Comparison of ENCODE assay signal across 19 cellular contexts in genomic region chr5:163951069-163951468, GRCh38.
DNase-seq lines count a peak whose midpoint lies in the region; ATAC-seq, FAIRE-seq and TF ChIP-seq lines count a peak whose summit lies in the region.
"Had no signal": no experiment of that assay in that cellular context is flagged by ENCODE, and none has a peak within 500 bp of the region (broad histone marks: within the 10 kb centered on the region; RNA-seq: fewer than 3 reads in every experiment).

No MANE protein-coding gene starts in this region.

- H3K9me3 ChIP-seq in liver (ENCODE audit: control insufficient read depth in 4 of 4, low read length in 3 of 4) (no peaks in the 10 kb centered on the region), HepG2 (ENCODE audit: low read length) (no peaks in the 10 kb centered on the region), right lobe of liver (no peaks in the 10 kb centered on the region)
- H3K9me3 ChIP-seq: BE2C, Caco-2 had no signal

- H4K20me1 ChIP-seq in HepG2 (ENCODE audit: insufficient read depth, low read length) = no peaks in the 10 kb centered on the region

- no peak for TF ChIP-seq RAD21 in liver (IDR thresholded peaks at IDR 0.05)
- TF ChIP-seq RAD21 in HepG2 (CRISPR knock-in tag; IDR thresholded peaks at IDR 0.05) = no peak

- H3K4me1 ChIP-seq in liver (ENCODE audit: control insufficient read depth in 4 of 4, insufficient read depth in 4 of 4, low read length in 3 of 4) = peaks cover 0 to 4% (median 0%) of the 10 kb centered on the region in 4 donors
- no peaks in the 10 kb centered on the region for H3K4me1 ChIP-seq in HepG2 (ENCODE audit: insufficient read depth, low read length)
- H3K4me1 ChIP-seq in right lobe of liver = no peaks in the 10 kb centered on the region
- H3K4me1 ChIP-seq: BE2C, Caco-2 had no signal

- no peak overlapping the region for H3K4me3 ChIP-seq in liver (ENCODE audit: low read depth in 1 of 3, low read length in 3 of 3)
- H3K4me3 ChIP-seq in HepG2 (replicated peaks in 1 of 3; ENCODE audit: insufficient read depth in 1 of 3, low read depth in 2 of 3, low read length in 3 of 3) = no peak overlapping the region
- H3K4me3 ChIP-seq in fibroblast of villous mesenchyme (ENCODE audit: low read depth, low read length) = no peak overlapping the region
- no peak overlapping the region for H3K4me3 ChIP-seq in right lobe of liver

- no TSS peak for BruUV-seq in HepG2 (replicated peaks; lab: Mats Ljungman, UMichigan)

- CTCF ChIA-PET in HepG2 (lab: Yijun Ruan, JAX; ENCODE audit: low intra/inter-chr PET ratio, low total read pairs) = no interaction called here

- POLR2A ChIA-PET in HepG2 (lab: Yijun Ruan, JAX) = no interaction called here

- TF ChIP-seq CTCF in liver (IDR thresholded peaks at IDR 0.05; ENCODE audit: low read depth, low read length, missing input control) (no peak), HepG2 (CRISPR knock-in tag; IDR thresholded peaks at IDR 0.05) (no peak), fibroblast of villous mesenchyme (IDR thresholded peaks at IDR 0.05; ENCODE audit: insufficient read depth, low read depth, low read length) (no peak), right lobe of liver (IDR thresholded peaks at IDR 0.05) (no peak)

- H3K4me2 ChIP-seq in HepG2 (ENCODE audit: low read depth, low read length) = no peak overlapping the region

- in situ Hi-C loops in HepG2 (cut with HindIII; ENCODE audit: extremely low pct_ligation_motif_present, low pct_unique_long_range_greater_than_20kb) = no loop called here

- no peaks in the 10 kb centered on the region for H3K36me3 ChIP-seq in liver (ENCODE audit: control insufficient read depth in 4 of 4, insufficient read depth in 3 of 4, low read depth in 1 of 4, low read length in 3 of 4)
- no peaks in the 10 kb centered on the region for H3K36me3 ChIP-seq in HepG2 (replicated peaks in 1 of 2; ENCODE audit: control insufficient read depth in 1 of 2, insufficient read depth in 2 of 2, low read length in 2 of 2)
- no peaks in the 10 kb centered on the region for H3K36me3 ChIP-seq in right lobe of liver
- H3K36me3 ChIP-seq: BE2C had no signal

- TF ChIP-seq EP300 in HepG2 (IDR thresholded peaks at IDR 0.05; ENCODE audit: low read depth in 2 of 2, low read length in 2 of 2) = no peak
- TF ChIP-seq EP300 in HepG2 (CRISPR knock-in tag; IDR thresholded peaks at IDR 0.05; ENCODE audit: borderline replicate concordance) = no peak

- intact Hi-C loops in HepG2 (cut with micrococcal nuclease; ENCODE audit: unreplicated experiment) = no loop called here
- intact Hi-C loops in right lobe of liver (cut with DNase I) = no loop called here

- ATAC-seq in HepG2 (no peak), right lobe of liver (peak in 3 of 4 donors; percentile 18 to 53 (median 44))

- DNase-seq in HepG2 (ENCODE audit: low spot score) (no peak), fibroblast of villous mesenchyme (ENCODE audit: low read depth) (peak; percentile 16), right lobe of liver (no peak), hippocampal formation (lab: John Stamatoyannopoulos, UW) (no peak), activated T-cell treated with anti-CD3 and anti-CD28 coated beads for 4 hours (no peak), NCI-H226 (no peak)
- DNase-seq: ACHN; BE2C; Caco-2; CD4-positive, CD25-positive, alpha-beta regulatory T cell; H9 had no signal

- WGBS in liver = 49% methylated on average over 4 of the region's 4 CpGs
- WGBS in HepG2 (ENCODE audit: low lambda C conversion rate) = 18% methylated on average over 4 of the region's 4 CpGs
- WGBS in right lobe of liver (ENCODE audit: insufficient coverage, low coverage, low lambda C conversion rate, missing lambda C conversion rate) = 43% methylated on average over 4 of the region's 4 CpGs

- H3K79me2 ChIP-seq in HepG2 (ENCODE audit: insufficient read depth, low read length) = no peaks in the 10 kb centered on the region

- no peak overlapping the region for H2AFZ ChIP-seq in HepG2 (ENCODE audit: low read length)

- no peak overlapping the region for H3K27ac ChIP-seq in liver (ENCODE audit: low read depth in 1 of 2, low read length in 2 of 2)
- H3K27ac ChIP-seq in HepG2 (ENCODE audit: extremely low read length, insufficient read depth, low read length) = no peak overlapping the region
- no peak overlapping the region for H3K27ac ChIP-seq in right lobe of liver

- no peak for TF ChIP-seq POLR2A in HepG2 (IDR thresholded peaks at IDR 0.05; ENCODE audit: insufficient read depth in 1 of 2, low read depth in 2 of 2, low read length in 2 of 2)
- TF ChIP-seq POLR2A in right lobe of liver (IDR thresholded peaks at IDR 0.05) = no peak

- H3K9ac ChIP-seq in liver (ENCODE audit: low read depth in 1 of 2, low read length in 2 of 2) = no peak overlapping the region
- H3K9ac ChIP-seq in HepG2 (ENCODE audit: insufficient read depth, low read depth, low read length) = no peak overlapping the region

- H3K27me3 ChIP-seq in liver (ENCODE audit: control insufficient read depth in 4 of 4, insufficient read depth in 4 of 4, low read length in 3 of 4) = no peaks in the 10 kb centered on the region
- no peaks in the 10 kb centered on the region for H3K27me3 ChIP-seq in HepG2 (ENCODE audit: control insufficient read depth in 1 of 2, insufficient read depth in 2 of 2, low read length in 2 of 2)
- no peaks in the 10 kb centered on the region for H3K27me3 ChIP-seq in right lobe of liver
- H3K27me3 ChIP-seq: BE2C had no signal

- FAIRE-seq in HepG2 (lab: Jason Lieb, UNC) = no peak
- FAIRE-seq: A204.1, D721Med, G401.6, GM12891, GM19239, H1, HTR-8/SVneo had no signal

TF ChIP-seq in liver, 16 proteins besides CTCF, POLR2A, EP300 and RAD21:
- TF ChIP-seq NR2F2 (IDR thresholded peaks at IDR 0.05) (peak; percentile 93), GABPA (IDR thresholded peaks at IDR 0.05 in 1 of 2, conservative IDR thresholded peaks at IDR 0.05 in 1 of 2) (no peak), FOXA1 (IDR thresholded peaks at IDR 0.05) (no peak)

TF ChIP-seq in HepG2, 621 proteins besides CTCF, POLR2A, EP300 and RAD21 (continues in another document):
- TF ChIP-seq FOSL1 (CRISPR knock-in tag; IDR thresholded peaks at IDR 0.05; ENCODE audit: borderline replicate concordance) = no peak
- TF ChIP-seq SETDB1 (CRISPR knock-in tag; IDR thresholded peaks at IDR 0.05; ENCODE audit: borderline replicate concordance) = no peak
- no peak for TF ChIP-seq CHCHD3 (CRISPR knock-in tag; IDR thresholded peaks at IDR 0.05)
- no peak for TF ChIP-seq ATF7-NPFF (CRISPR knock-in tag; IDR thresholded peaks at IDR 0.05; ENCODE audit: low read depth)
- TF ChIP-seq, protein P1, sequence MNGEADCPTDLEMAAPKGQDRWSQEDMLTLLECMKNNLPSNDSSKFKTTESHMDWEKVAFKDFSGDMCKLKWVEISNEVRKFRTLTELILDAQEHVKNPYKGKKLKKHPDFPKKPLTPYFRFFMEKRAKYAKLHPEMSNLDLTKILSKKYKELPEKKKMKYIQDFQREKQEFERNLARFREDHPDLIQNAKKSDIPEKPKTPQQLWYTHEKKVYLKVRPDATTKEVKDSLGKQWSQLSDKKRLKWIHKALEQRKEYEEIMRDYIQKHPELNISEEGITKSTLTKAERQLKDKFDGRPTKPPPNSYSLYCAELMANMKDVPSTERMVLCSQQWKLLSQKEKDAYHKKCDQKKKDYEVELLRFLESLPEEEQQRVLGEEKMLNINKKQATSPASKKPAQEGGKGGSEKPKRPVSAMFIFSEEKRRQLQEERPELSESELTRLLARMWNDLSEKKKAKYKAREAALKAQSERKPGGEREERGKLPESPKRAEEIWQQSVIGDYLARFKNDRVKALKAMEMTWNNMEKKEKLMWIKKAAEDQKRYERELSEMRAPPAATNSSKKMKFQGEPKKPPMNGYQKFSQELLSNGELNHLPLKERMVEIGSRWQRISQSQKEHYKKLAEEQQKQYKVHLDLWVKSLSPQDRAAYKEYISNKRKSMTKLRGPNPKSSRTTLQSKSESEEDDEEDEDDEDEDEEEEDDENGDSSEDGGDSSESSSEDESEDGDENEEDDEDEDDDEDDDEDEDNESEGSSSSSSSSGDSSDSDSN (CRISPR knock-in tag; IDR thresholded peaks at IDR 0.05) = no peak
- TF ChIP-seq, protein P2, sequence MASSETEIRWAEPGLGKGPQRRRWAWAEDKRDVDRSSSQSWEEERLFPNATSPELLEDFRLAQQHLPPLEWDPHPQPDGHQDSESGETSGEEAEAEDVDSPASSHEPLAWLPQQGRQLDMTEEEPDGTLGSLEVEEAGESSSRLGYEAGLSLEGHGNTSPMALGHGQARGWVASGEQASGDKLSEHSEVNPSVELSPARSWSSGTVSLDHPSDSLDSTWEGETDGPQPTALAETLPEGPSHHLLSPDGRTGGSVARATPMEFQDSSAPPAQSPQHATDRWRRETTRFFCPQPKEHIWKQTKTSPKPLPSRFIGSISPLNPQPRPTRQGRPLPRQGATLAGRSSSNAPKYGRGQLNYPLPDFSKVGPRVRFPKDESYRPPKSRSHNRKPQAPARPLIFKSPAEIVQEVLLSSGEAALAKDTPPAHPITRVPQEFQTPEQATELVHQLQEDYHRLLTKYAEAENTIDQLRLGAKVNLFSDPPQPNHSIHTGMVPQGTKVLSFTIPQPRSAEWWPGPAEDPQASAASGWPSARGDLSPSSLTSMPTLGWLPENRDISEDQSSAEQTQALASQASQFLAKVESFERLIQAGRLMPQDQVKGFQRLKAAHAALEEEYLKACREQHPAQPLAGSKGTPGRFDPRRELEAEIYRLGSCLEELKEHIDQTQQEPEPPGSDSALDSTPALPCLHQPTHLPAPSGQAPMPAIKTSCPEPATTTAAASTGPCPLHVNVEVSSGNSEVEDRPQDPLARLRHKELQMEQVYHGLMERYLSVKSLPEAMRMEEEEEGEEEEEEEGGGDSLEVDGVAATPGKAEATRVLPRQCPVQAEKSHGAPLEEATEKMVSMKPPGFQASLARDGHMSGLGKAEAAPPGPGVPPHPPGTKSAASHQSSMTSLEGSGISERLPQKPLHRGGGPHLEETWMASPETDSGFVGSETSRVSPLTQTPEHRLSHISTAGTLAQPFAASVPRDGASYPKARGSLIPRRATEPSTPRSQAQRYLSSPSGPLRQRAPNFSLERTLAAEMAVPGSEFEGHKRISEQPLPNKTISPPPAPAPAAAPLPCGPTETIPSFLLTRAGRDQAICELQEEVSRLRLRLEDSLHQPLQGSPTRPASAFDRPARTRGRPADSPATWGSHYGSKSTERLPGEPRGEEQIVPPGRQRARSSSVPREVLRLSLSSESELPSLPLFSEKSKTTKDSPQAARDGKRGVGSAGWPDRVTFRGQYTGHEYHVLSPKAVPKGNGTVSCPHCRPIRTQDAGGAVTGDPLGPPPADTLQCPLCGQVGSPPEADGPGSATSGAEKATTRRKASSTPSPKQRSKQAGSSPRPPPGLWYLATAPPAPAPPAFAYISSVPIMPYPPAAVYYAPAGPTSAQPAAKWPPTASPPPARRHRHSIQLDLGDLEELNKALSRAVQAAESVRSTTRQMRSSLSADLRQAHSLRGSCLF (CRISPR knock-in tag; IDR thresholded peaks at IDR 0.05; ENCODE audit: borderline replicate concordance) = no peak
- TF ChIP-seq NONO (IDR thresholded peaks at IDR 0.05) = no peak
- TF ChIP-seq NONO (CRISPR knock-in tag; conservative IDR thresholded peaks at IDR 0.05) = no peak
- TF ChIP-seq RCOR2 (CRISPR knock-in tag; IDR thresholded peaks at IDR 0.05) = no peak
- no peak for TF ChIP-seq HOXD1 (CRISPR knock-in tag; IDR thresholded peaks at IDR 0.05)
